1 cellular context compared by ENCODE assay signal in genomic region chr2:127577208-127577475, GRCh38.
TF ChIP-seq lines count a peak whose summit lies in the region.

No MANE protein-coding gene starts in this region.

TF ChIP-seq in GM23338, 12 proteins besides CTCF, POLR2A, EP300 and RAD21 (continued from another document):
- TF ChIP-seq ZNF462 (CRISPR knock-in tag; IDR thresholded peaks at IDR 0.05) (no peak), JUNB (IDR thresholded peaks at IDR 0.05; ENCODE audit: unreplicated experiment) (no peak), POLR2AphosphoS5 (IDR thresholded peaks at IDR 0.05; ENCODE audit: low read depth) (no peak), EZH2 (IDR thresholded peaks at IDR 0.05; ENCODE audit: low read depth, unreplicated experiment) (no peak), ZNF114 (CRISPR knock-in tag; IDR thresholded peaks at IDR 0.05) (no peak), EZH2phosphoT487 (IDR thresholded peaks at IDR 0.05; ENCODE audit: unreplicated experiment) (no peak), NANOG (IDR thresholded peaks at IDR 0.05; ENCODE audit: borderline replicate concordance) (no peak), REST (IDR thresholded peaks at IDR 0.05; ENCODE audit: unreplicated experiment) (no peak)
